In genomic region chr1:6743189-6744101, GRCh38 we compare ENCODE assay signal across 9 cellular contexts. TPM values are rescaled to one million over a fixed set of nuclear protein-coding genes. Genes with fewer than 3 reads are reported as not detected.
A peak's percentile ranks its signal among the peaks of the same experiment; 100 is the strongest.
DNase-seq lines count a peak whose midpoint lies in the region; ATAC-seq and TF ChIP-seq lines count a peak whose summit lies in the region.
"Had no signal": no experiment of that assay in that cellular context is flagged by ENCODE, and none has a peak within 500 bp of the region (broad histone marks: within the 10 kb centered on the region; RNA-seq: fewer than 3 reads in every experiment).

No MANE protein-coding gene starts in this region.

- 41 to 43% (median 41%) methylated on average over 18 to 20 of the region's 20 CpGs for WGBS in heart left ventricle, 4 donors

- intact Hi-C loops in activated naive CD4-positive, alpha-beta T cell treated with anti-CD3 and anti-CD28 coated beads for 36 hours (cut with micrococcal nuclease), result loop anchor here (2.0 kb wide), 1 partner anchor 41 kb away; the partner anchor contains the start of gene CAMTA1
- intact Hi-C loops in heart left ventricle (cut with DNase I), result loop anchor here in 2 of 10 donors (2.0 to 5.0 kb wide), 2 partner anchors 39 to 41 kb away; partner anchors contain the start of gene CAMTA1 (in 1 of the 2)

- no peaks in the 10 kb centered on the region for H3K79me2 ChIP-seq in Karpas-422 (ENCODE audit: low read length)

- H3K4me1 ChIP-seq in Karpas-422 (ENCODE audit: low read length), result peaks cover 13% of the 10 kb centered on the region
- peaks cover 0 to 22% (median 15%) of the 10 kb centered on the region in 12 donors for H3K4me1 ChIP-seq in heart left ventricle

- H3K9me3 ChIP-seq in Karpas-422 (ENCODE audit: low read length) (no peaks in the 10 kb centered on the region), heart left ventricle (peaks cover 0 to 7% (median 0%) of the 10 kb centered on the region in 12 donors)

- peak; percentile 92 to 96 (median 95) for ATAC-seq in heart left ventricle

- H3K9me3 Mint-ChIP-seq in activated naive CD4-positive, alpha-beta T cell treated with anti-CD3 and anti-CD28 coated beads for 36 hours, result no peaks in the 10 kb centered on the region

- H3K9ac ChIP-seq in Karpas-422 (ENCODE audit: low read length), result peak overlapping the region; percentile 42

- H2AFZ ChIP-seq in Karpas-422 (ENCODE audit: low read length), result peak overlapping the region; percentile 96

- H3K4me3 ChIP-seq in Karpas-422 (ENCODE audit: low read length) (peak overlapping the region; percentile 27; the same call in 1 of the 2 replicates), heart left ventricle (peak overlapping the region in 5 of 12 donors; percentile 3 to 28 (median 22)), skeletal muscle cell (ENCODE audit: low read depth, low read length) (no peak overlapping the region)
- H3K4me3 ChIP-seq: SK-N-MC had no signal

- H3K4me1 Mint-ChIP-seq in activated naive CD4-positive, alpha-beta T cell treated with anti-CD3 and anti-CD28 coated beads for 36 hours (ENCODE audit: low read depth), result peaks cover 14% of the 10 kb centered on the region

- H3K9me2 ChIP-seq in Karpas-422 (replicated peaks; ENCODE audit: insufficient read depth, low read length), result no peaks in the 10 kb centered on the region

- H3K27ac Mint-ChIP-seq in activated naive CD4-positive, alpha-beta T cell treated with anti-CD3 and anti-CD28 coated beads for 36 hours, result no peak overlapping the region

- no peak overlapping the region for H3K27ac ChIP-seq in Karpas-422 (ENCODE audit: low read length)
- H3K27ac ChIP-seq in heart left ventricle, result peak overlapping the region; percentile 78 to 89 (median 85)
- H3K27ac ChIP-seq: SK-N-MC had no signal

- H3K27me3 ChIP-seq in Karpas-422 (ENCODE audit: low read length), result no peaks in the 10 kb centered on the region
- no peaks in the 10 kb centered on the region for H3K27me3 ChIP-seq in heart left ventricle

- H3K4me3 Mint-ChIP-seq in activated naive CD4-positive, alpha-beta T cell treated with anti-CD3 and anti-CD28 coated beads for 36 hours, result no peak overlapping the region

- in situ Hi-C loops in G401 (cut with HindIII; ENCODE audit: low sequenced_read_pairs), result no loop called here

- CTCF ChIA-PET in activated naive CD4-positive, alpha-beta T cell treated with anti-CD3 and anti-CD28 coated beads for 36 hours (lab: Charles Lee), result interaction anchor here (1.3 kb wide), 1 partner anchor 41 kb away, joined by 3 read pairs; the partner anchor contains the start of gene CAMTA1

- TF ChIP-seq CTCF in heart left ventricle (IDR thresholded peaks at IDR 0.05), result no peak

- H3K36me3 ChIP-seq in Karpas-422 (ENCODE audit: insufficient read depth, low read length), result no peaks in the 10 kb centered on the region
- no peaks in the 10 kb centered on the region for H3K36me3 ChIP-seq in heart left ventricle

- no peaks in the 10 kb centered on the region for H4K20me1 ChIP-seq in Karpas-422 (ENCODE audit: insufficient read depth, low read depth, low read length)

- peaks cover 3% of the 10 kb centered on the region for H3K27me3 Mint-ChIP-seq in activated naive CD4-positive, alpha-beta T cell treated with anti-CD3 and anti-CD28 coated beads for 36 hours (ENCODE audit: low read depth)

- DNase-seq in G401 (ENCODE audit: low spot score) (peak; percentile 13), Karpas-422 (peak; percentile 67), heart left ventricle (peak; percentile 57 to 72 (median 63)), skeletal muscle cell (ENCODE audit: low read depth) (peak; percentile 43), NCI-H2196 (lab: John Stamatoyannopoulos, UW; ENCODE audit: unreplicated experiment) (no peak)
- peak; percentile 36 for DNase-seq in activated naive CD4-positive, alpha-beta T cell treated with anti-CD3 and anti-CD28 coated beads for 36 hours
- DNase-seq in effector CD4-positive, alpha-beta T cell, result no peak
- no peak for DNase-seq in stimulated activated CD4-positive, alpha-beta T cell treated with anti-CD3 and anti-CD28 coated beads, Interleukin-4, amount 100 ng/mL, for 24 hours

- peak overlapping the region; percentile 35 for H3K4me2 ChIP-seq in Karpas-422 (ENCODE audit: low read depth, low read length, poor library complexity, severe bottlenecking)

- H3K36me3 Mint-ChIP-seq in activated naive CD4-positive, alpha-beta T cell treated with anti-CD3 and anti-CD28 coated beads for 36 hours (ENCODE audit: low read depth), result no peaks in the 10 kb centered on the region

- TF ChIP-seq POLR2A in heart left ventricle (IDR thresholded peaks at IDR 0.05), result no peak

RNA-seq across cellular contexts. Expression of gene CAMTA1, which starts 41.8 kb away (rescaled TPM):
- total RNA-seq in G401 (2014; rRNA removed; shearing (Covaris generic)), result 137 and 261 TPM in 2 replicates
- total RNA-seq in Karpas-422 (2014; rRNA removed; shearing (Covaris generic); ENCODE audit: low replicate concordance), result 80.5 and 118 TPM in 2 replicates
- 10 to 100 TPM; 61.5 to 70.9 TPM for total RNA-seq in activated naive CD4-positive, alpha-beta T cell treated with anti-CD3 and anti-CD28 coated beads for 36 hours
- total RNA-seq in heart left ventricle, result 100 to 1,000 TPM; 114 to 154 (median 136) TPM
- polyA plus RNA-seq in heart left ventricle, result 100 to 1,000 TPM; 191 to 303 TPM

RNA-seq across cellular contexts. Expression of gene DNAJC11, which starts 41.8 kb away (rescaled TPM):
- 68.0 and 88.7 TPM in 2 replicates for total RNA-seq in G401 (2014; rRNA removed; shearing (Covaris generic))
- total RNA-seq in Karpas-422 (2014; rRNA removed; shearing (Covaris generic); ENCODE audit: low replicate concordance), result 33.4 and 36.3 TPM in 2 replicates
- total RNA-seq in activated naive CD4-positive, alpha-beta T cell treated with anti-CD3 and anti-CD28 coated beads for 36 hours, result 10 to 100 TPM; 31.6 to 32.5 TPM
- 10 to 100 TPM; 42.4 to 67.4 (median 61.2) TPM for total RNA-seq in heart left ventricle
- polyA plus RNA-seq in heart left ventricle, result 10 to 100 TPM; 45.1 to 47.8 TPM

Comparison
In these comparisons a context has a peak if more than half of its experiments do, and no peak if none do; other contexts are left out.
1. DNase-seq: peak in G401 (single experiment), Karpas-422 (single experiment), activated naive CD4-positive, alpha-beta T cell treated with anti-CD3 and anti-CD28 coated beads for 36 hours (single experiment), heart left ventricle (5 of 5) and skeletal muscle cell (single experiment); none in effector CD4-positive, alpha-beta T cell (single experiment), stimulated activated CD4-positive, alpha-beta T cell treated with anti-CD3 and anti-CD28 coated beads, Interleukin-4, amount 100 ng/mL, for 24 hours (single experiment) and NCI-H2196 (single experiment).